Comparison of ENCODE assay signal across 16 cellular contexts in genomic region chr17:20127660-20128413, GRCh38.
DNase-seq lines count a peak whose midpoint lies in the region; ATAC-seq and TF ChIP-seq lines count a peak whose summit lies in the region.
"Had no signal": no experiment of that assay in that cellular context is flagged by ENCODE, and none has a peak within 500 bp of the region (broad histone marks: within the 10 kb centered on the region; RNA-seq: fewer than 3 reads in every experiment).

No MANE protein-coding gene starts in this region.

- no peaks in the 10 kb centered on the region for H4K20me1 ChIP-seq in IMR-90 (ENCODE audit: insufficient read depth, low read length)
- no peaks in the 10 kb centered on the region for H4K20me1 ChIP-seq in neural cell (ENCODE audit: insufficient read depth)

- H2BK15ac ChIP-seq in IMR-90 (ENCODE audit: low read depth, low read length) (peak overlapping the region; percentile 80; the same call in 2 of the 3 replicates), mesendoderm (replicated peaks; ENCODE audit: low read depth) (no peak overlapping the region)

- peak overlapping the region; percentile 95 for H2BK5ac ChIP-seq in IMR-90 (ENCODE audit: low read depth, low read length, poor library complexity, severe bottlenecking)
- H2BK5ac ChIP-seq in mesendoderm (ENCODE audit: low read length), result no peak overlapping the region

- H4K5ac ChIP-seq in IMR-90 (ENCODE audit: low read depth, low read length), result peak overlapping the region; percentile 81
- no peak overlapping the region for H4K5ac ChIP-seq in mesendoderm (ENCODE audit: low read length)

- peak overlapping the region; percentile 58 for H3K4me2 ChIP-seq in IMR-90 (ENCODE audit: low read depth, low read length)
- no peak overlapping the region for H3K4me2 ChIP-seq in neural cell (ENCODE audit: low read length)
- no peak overlapping the region for H3K4me2 ChIP-seq in mesendoderm (ENCODE audit: low read length)

- CTCF ChIA-PET in IMR-90 (lab: Yijun Ruan, JAX), result interaction anchor here (1.5 to 1.8 kb wide), 3 partner anchors 10 to 119 kb away, joined by 4 to 7 read pairs (median 5); partner anchors contain the start of gene SPECC1

- H2AK5ac ChIP-seq in IMR-90 (ENCODE audit: low read depth, low read length) (peak overlapping the region; percentile 98), mesendoderm (ENCODE audit: low read length) (no peak overlapping the region)

- TF ChIP-seq POLR2A in IMR-90 (IDR thresholded peaks at IDR 0.05; ENCODE audit: low read depth, low read length), result no peak

- dilution Hi-C loops in IMR-90 (cut with HindIII; ENCODE audit: low sequenced_read_pairs, unreplicated experiment), result no loop called here

- H3K9me3 ChIP-seq in IMR-90 (ENCODE audit: control insufficient read depth, insufficient read depth, low read length) (peaks cover 3% of the 10 kb centered on the region; the same call in 1 of the 2 replicates), neural cell (ENCODE audit: low read length) (no peaks in the 10 kb centered on the region), ascending aorta (no peaks in the 10 kb centered on the region)

- peak overlapping the region; percentile 55 for H3K9ac ChIP-seq in IMR-90 (ENCODE audit: low read depth, low read length)
- no peak overlapping the region for H3K9ac ChIP-seq in neural cell (ENCODE audit: low read length)
- H3K9ac ChIP-seq in mesendoderm (ENCODE audit: low read length), result no peak overlapping the region
- H3K9ac ChIP-seq: parathyroid adenoma had no signal

- H3K36me3 ChIP-seq in IMR-90 (ENCODE audit: control insufficient read depth, insufficient read depth, low read length) (no peaks in the 10 kb centered on the region), neural cell (ENCODE audit: insufficient read depth, low read length) (no peaks in the 10 kb centered on the region), ascending aorta (peaks cover 0 to 15% of the 10 kb centered on the region in 2 donors), mesendoderm (ENCODE audit: control insufficient read depth, insufficient read depth, low read length) (no peaks in the 10 kb centered on the region)

- POLR2A ChIA-PET in IMR-90 (lab: Charles Lee; ENCODE audit: unreplicated experiment), result interaction anchor here (0.9 kb wide), 1 partner anchor 79 kb away, joined by 3 read pairs; no protein-coding TSS in a partner anchor

- H3K14ac ChIP-seq in IMR-90 (replicated peaks; ENCODE audit: low read depth, low read length), result peak overlapping the region; percentile 80

- H3K23ac ChIP-seq in IMR-90 (ENCODE audit: low read depth, low read length) (peak overlapping the region; percentile 57), mesendoderm (ENCODE audit: low read length) (no peak overlapping the region)

- TF ChIP-seq RAD21 in IMR-90 (IDR thresholded peaks at IDR 0.05; ENCODE audit: low read length) (0 out of 2 replicates have a peak, but pooled peaks have one; percentile 21), neural cell (conservative IDR thresholded peaks at IDR 0.05) (peak; percentile 12)

- H3K56ac ChIP-seq in IMR-90 (ENCODE audit: extremely low read depth, insufficient read depth, low read length) (peak overlapping the region; percentile 85), mesendoderm (ENCODE audit: low read length) (no peak overlapping the region)

- intact Hi-C loops in IMR-90 (cut with micrococcal nuclease) (loop anchor here (5.0 kb wide), 1 partner anchor 79 kb away; no protein-coding TSS in a partner anchor), dorsolateral prefrontal cortex (cut with DNase I) (loop anchor here in 1 of 2 donors (2.0 kb wide), 1 partner anchor 27 kb away; no protein-coding TSS in a partner anchor), ascending aorta (cut with DNase I) (no loop called here)

- no peak overlapping the region for H2AK9ac ChIP-seq in IMR-90 (replicated peaks; ENCODE audit: low read depth, low read length, poor library complexity)

- H4K91ac ChIP-seq in IMR-90 (ENCODE audit: insufficient read depth, low read depth, low read length), result peak overlapping the region; percentile 97

- peak overlapping the region; percentile 96 for H2BK20ac ChIP-seq in IMR-90 (ENCODE audit: low read depth, low read length)

- peak overlapping the region; percentile 55 to 65 for H4K8ac ChIP-seq in IMR-90 (ENCODE audit: low read depth in 2 of 2, low read length in 2 of 2)
- H4K8ac ChIP-seq in mesendoderm (ENCODE audit: low read depth, low read length), result no peak overlapping the region

- H3K9me2 ChIP-seq in neural cell (ENCODE audit: insufficient read depth, low read length), result no peaks in the 10 kb centered on the region

- WGBS in IMR-90 (ENCODE audit: extremely low coverage in 2 of 2, insufficient read length in 1 of 2), 2 experiments, result no CpG with 5 or more reads among the region's 2 CpGs
- WGBS in mesendoderm (ENCODE audit: extremely low coverage, insufficient coverage, low lambda C conversion rate), result no CpG with 5 or more reads among the region's 2 CpGs

- H3K79me2 ChIP-seq in neural cell (replicated peaks; ENCODE audit: insufficient read depth, low read length) (no peaks in the 10 kb centered on the region), mesendoderm (ENCODE audit: control insufficient read depth, insufficient read depth, low read length) (no peaks in the 10 kb centered on the region)
- H3K79me2 ChIP-seq: parathyroid adenoma had no signal

- H3K4me1 ChIP-seq in IMR-90 (ENCODE audit: control insufficient read depth, insufficient read depth, low read length) (peaks cover 9% of the 10 kb centered on the region), ascending aorta (peaks cover 0 to 5% of the 10 kb centered on the region in 2 donors), mesendoderm (ENCODE audit: control insufficient read depth, low read depth, low read length) (no peaks in the 10 kb centered on the region)
- H3K4me1 ChIP-seq: parathyroid adenoma had no signal

- H3K18ac ChIP-seq in IMR-90 (ENCODE audit: low read depth, low read length), result peak overlapping the region; percentile 95
- no peak overlapping the region for H3K18ac ChIP-seq in mesendoderm (ENCODE audit: low read length)

- H3K4ac ChIP-seq in IMR-90 (ENCODE audit: low read depth, low read length) (peak overlapping the region; percentile 95), mesendoderm (ENCODE audit: low read depth, low read length) (no peak overlapping the region)

- no peaks in the 10 kb centered on the region for H3K27me3 ChIP-seq in IMR-90 (ENCODE audit: control insufficient read depth, insufficient read depth, low read length)
- H3K27me3 ChIP-seq in dorsolateral prefrontal cortex, result no peaks in the 10 kb centered on the region
- no peaks in the 10 kb centered on the region for H3K27me3 ChIP-seq in neural cell (ENCODE audit: insufficient read depth, low read depth, low read length)
- no peaks in the 10 kb centered on the region for H3K27me3 ChIP-seq in ascending aorta
- no peaks in the 10 kb centered on the region for H3K27me3 ChIP-seq in mesendoderm (ENCODE audit: insufficient read depth, low read length, poor library complexity)

- H3K27ac ChIP-seq in IMR-90 (ENCODE audit: insufficient read depth, low read length) (peak overlapping the region; percentile 99), dorsolateral prefrontal cortex (peak overlapping the region in 47 of 59 donors; percentile 4 to 85 (median 51)), neural cell (ENCODE audit: low read length) (no peak overlapping the region), ascending aorta (peak overlapping the region in 1 of 2 donors; percentile 19), mesendoderm (ENCODE audit: low read depth, low read length) (no peak overlapping the region)
- H3K27ac ChIP-seq: parathyroid adenoma had no signal

- H3K4me3 ChIP-seq in IMR-90 (ENCODE audit: insufficient read depth, low read depth, low read length) (no peak overlapping the region), dorsolateral prefrontal cortex (no peak overlapping the region), neural cell (ENCODE audit: low read length) (no peak overlapping the region), ascending aorta (no peak overlapping the region), mesendoderm (ENCODE audit: low read length) (no peak overlapping the region)

- peak; percentile 48 for DNase-seq in AG20443 (ENCODE audit: low spot score)
- peak; percentile 94 for DNase-seq in IMR-90
- DNase-seq in dorsolateral prefrontal cortex, result no peak
- DNase-seq in ascending aorta (ENCODE audit: low spot score in 2 of 2), result no peak
- no peak for DNase-seq in G401 (ENCODE audit: low spot score)
- no peak for DNase-seq in NCI-H1105 (lab: John Stamatoyannopoulos, UW)
- DNase-seq in mesendoderm, result no peak
- DNase-seq: activated CD4-positive, alpha-beta T cell treated with anti-CD3 and anti-CD28 coated beads, Interleukin-2, amount 50 U/mL, for 48 hours; CD4-positive, CD25-positive, alpha-beta regulatory T cell; effector CD8-positive, alpha-beta T cell; kidney; NCI-H2107; SHP77; stimulated activated CD4-positive, alpha-beta T cell treated with anti-CD3 and anti-CD28 coated beads, Interleukin-15, amount 100 ng/mL, for 24 hours had no signal

- H2AFZ ChIP-seq in IMR-90 (replicated peaks; ENCODE audit: low read length, poor library complexity) (peak overlapping the region; percentile 68), neural cell (ENCODE audit: low read depth, low read length) (no peak overlapping the region)
- H2AFZ ChIP-seq: parathyroid adenoma had no signal

- peak overlapping the region; percentile 98 for H2BK120ac ChIP-seq in IMR-90 (ENCODE audit: low read depth, low read length)
- H2BK120ac ChIP-seq in mesendoderm (ENCODE audit: low read depth, low read length), result no peak overlapping the region

- H3K79me1 ChIP-seq in IMR-90 (ENCODE audit: low read depth in 1 of 2, low read length in 2 of 2) (no peaks in the 10 kb centered on the region), mesendoderm (ENCODE audit: low read length) (no peaks in the 10 kb centered on the region)

- TF ChIP-seq EP300 in neural cell (conservative IDR thresholded peaks at IDR 0.05; ENCODE audit: poor library complexity, severe bottlenecking), result peak; percentile 92

- TF ChIP-seq CTCF in IMR-90 (conservative IDR thresholded peaks at IDR 0.05; ENCODE audit: low read depth, low read length) (no peak), dorsolateral prefrontal cortex (IDR thresholded peaks at IDR 0.05 in 54 of 56, conservative IDR thresholded peaks at IDR 0.05 in 2 of 56; ENCODE audit: low read depth in 1 of 56, partially characterized antibody in 56 of 56) (no peak), neural cell (IDR thresholded peaks at IDR 0.05; ENCODE audit: poor library complexity, severe bottlenecking) (no peak), ascending aorta (IDR thresholded peaks at IDR 0.05) (no peak)

- H3K9me1 ChIP-seq in IMR-90 (ENCODE audit: insufficient read depth, low read length), result peaks cover 7% of the 10 kb centered on the region; the same call in 1 of the 2 replicates

- BruUV-seq in IMR-90 (replicated peaks; lab: Mats Ljungman, UMichigan), result no TSS peak

- H3F3A ChIP-seq in neural cell (ENCODE audit: insufficient read depth, low read length, poor library complexity, severe bottlenecking), result no peaks in the 10 kb centered on the region

- in situ Hi-C loops in IMR-90 (cut with MboI; ENCODE audit: low sequenced_read_pairs) (no loop called here), G401 (cut with HindIII; ENCODE audit: low sequenced_read_pairs) (no loop called here)

- peak; percentile 96 for ATAC-seq in IMR-90 (ENCODE audit: low read depth)

TF ChIP-seq in IMR-90, 13 proteins besides CTCF, POLR2A, EP300 and RAD21 (continues in another document):
- TF ChIP-seq MAZ (IDR thresholded peaks at IDR 0.05; ENCODE audit: borderline replicate concordance, low read depth, low read length), result no peak

Comparison
In these comparisons a context has a peak if more than half of its experiments do, and no peak if none do; other contexts are left out.
1. DNase-seq: peak in AG20443 (single experiment) and IMR-90 (single experiment); none in dorsolateral prefrontal cortex (0 of 10), ascending aorta (0 of 2), G401 (single experiment), NCI-H1105 (single experiment) and mesendoderm (single experiment).
2. H3K27ac ChIP-seq: peak in IMR-90 (single experiment) and dorsolateral prefrontal cortex (47 of 59); none in neural cell (single experiment) and mesendoderm (single experiment).